In the genomic region with DNA sequence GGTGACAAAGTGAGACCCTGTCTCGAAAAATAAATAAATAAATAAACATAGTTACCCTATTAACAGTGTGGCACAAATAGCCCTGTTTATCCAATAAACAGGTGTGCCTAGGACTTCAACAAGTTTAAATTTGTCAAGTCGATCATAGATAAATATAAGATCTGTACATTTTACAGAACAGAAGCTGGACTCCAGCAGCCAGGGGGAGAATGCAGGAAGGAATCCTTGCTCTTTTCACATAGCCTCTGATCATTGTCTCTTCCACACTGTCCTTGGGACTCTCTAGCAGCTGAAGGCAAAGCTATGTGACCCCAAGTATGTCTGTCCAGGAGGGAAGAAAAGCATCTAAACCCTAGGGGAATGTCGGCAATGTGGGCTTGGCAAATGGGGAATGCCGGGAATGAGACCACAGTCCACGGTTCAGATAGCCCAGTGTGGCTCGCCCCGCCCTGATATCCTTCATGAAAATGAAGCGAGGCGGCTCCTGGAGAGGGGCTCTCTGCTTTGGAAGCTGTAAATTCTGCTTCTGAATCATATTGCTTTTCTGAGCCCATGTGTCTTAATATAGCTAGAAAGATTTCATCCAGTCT, we compare ENCODE assay signal across 1 cellular context.
TF ChIP-seq lines count a peak whose summit lies in the region.

No MANE protein-coding gene starts in this region.

TF ChIP-seq in K562, 482 proteins besides CTCF, POLR2A, EP300 and RAD21:
- TF ChIP-seq, protein P1, sequence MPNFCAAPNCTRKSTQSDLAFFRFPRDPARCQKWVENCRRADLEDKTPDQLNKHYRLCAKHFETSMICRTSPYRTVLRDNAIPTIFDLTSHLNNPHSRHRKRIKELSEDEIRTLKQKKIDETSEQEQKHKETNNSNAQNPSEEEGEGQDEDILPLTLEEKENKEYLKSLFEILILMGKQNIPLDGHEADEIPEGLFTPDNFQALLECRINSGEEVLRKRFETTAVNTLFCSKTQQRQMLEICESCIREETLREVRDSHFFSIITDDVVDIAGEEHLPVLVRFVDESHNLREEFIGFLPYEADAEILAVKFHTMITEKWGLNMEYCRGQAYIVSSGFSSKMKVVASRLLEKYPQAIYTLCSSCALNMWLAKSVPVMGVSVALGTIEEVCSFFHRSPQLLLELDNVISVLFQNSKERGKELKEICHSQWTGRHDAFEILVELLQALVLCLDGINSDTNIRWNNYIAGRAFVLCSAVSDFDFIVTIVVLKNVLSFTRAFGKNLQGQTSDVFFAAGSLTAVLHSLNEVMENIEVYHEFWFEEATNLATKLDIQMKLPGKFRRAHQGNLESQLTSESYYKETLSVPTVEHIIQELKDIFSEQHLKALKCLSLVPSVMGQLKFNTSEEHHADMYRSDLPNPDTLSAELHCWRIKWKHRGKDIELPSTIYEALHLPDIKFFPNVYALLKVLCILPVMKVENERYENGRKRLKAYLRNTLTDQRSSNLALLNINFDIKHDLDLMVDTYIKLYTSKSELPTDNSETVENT (CRISPR knock-in tag; IDR thresholded peaks at IDR 0.05): no peak
- TF ChIP-seq TCF7 (IDR thresholded peaks at IDR 0.05; ENCODE audit: borderline replicate concordance) (no peak), SMAD4 (CRISPR knock-in tag; conservative IDR thresholded peaks at IDR 0.05) (no peak), ADNP (tag; IDR thresholded peaks at IDR 0.05) (no peak), ZNF24 (IDR thresholded peaks at IDR 0.05) (no peak), ZNF316 (IDR thresholded peaks at IDR 0.05) (no peak), MTA1 (IDR thresholded peaks at IDR 0.05; ENCODE audit: borderline replicate concordance) (no peak), MYBL2 (IDR thresholded peaks at IDR 0.05; ENCODE audit: low read depth) (no peak), MYBL2 (CRISPR knock-in tag; IDR thresholded peaks at IDR 0.05; ENCODE audit: borderline replicate concordance) (no peak), ASH1L (IDR thresholded peaks at IDR 0.05; ENCODE audit: borderline replicate concordance, low read depth, partially characterized antibody) (no peak), MAFG (tag; conservative IDR thresholded peaks at IDR 0.05) (no peak), FOXJ3 (CRISPR knock-in tag; IDR thresholded peaks at IDR 0.05) (no peak), ZNF140 (CRISPR knock-in tag; IDR thresholded peaks at IDR 0.05) (no peak), RNF2 (IDR thresholded peaks at IDR 0.05) (no peak), TFAM (CRISPR knock-in tag; conservative IDR thresholded peaks at IDR 0.05) (no peak), CBX8 (IDR thresholded peaks at IDR 0.05; ENCODE audit: borderline replicate concordance, extremely low read depth, low read depth, low read length, poor library complexity, severe bottlenecking) (no peak)
- TF ChIP-seq, protein P2, sequence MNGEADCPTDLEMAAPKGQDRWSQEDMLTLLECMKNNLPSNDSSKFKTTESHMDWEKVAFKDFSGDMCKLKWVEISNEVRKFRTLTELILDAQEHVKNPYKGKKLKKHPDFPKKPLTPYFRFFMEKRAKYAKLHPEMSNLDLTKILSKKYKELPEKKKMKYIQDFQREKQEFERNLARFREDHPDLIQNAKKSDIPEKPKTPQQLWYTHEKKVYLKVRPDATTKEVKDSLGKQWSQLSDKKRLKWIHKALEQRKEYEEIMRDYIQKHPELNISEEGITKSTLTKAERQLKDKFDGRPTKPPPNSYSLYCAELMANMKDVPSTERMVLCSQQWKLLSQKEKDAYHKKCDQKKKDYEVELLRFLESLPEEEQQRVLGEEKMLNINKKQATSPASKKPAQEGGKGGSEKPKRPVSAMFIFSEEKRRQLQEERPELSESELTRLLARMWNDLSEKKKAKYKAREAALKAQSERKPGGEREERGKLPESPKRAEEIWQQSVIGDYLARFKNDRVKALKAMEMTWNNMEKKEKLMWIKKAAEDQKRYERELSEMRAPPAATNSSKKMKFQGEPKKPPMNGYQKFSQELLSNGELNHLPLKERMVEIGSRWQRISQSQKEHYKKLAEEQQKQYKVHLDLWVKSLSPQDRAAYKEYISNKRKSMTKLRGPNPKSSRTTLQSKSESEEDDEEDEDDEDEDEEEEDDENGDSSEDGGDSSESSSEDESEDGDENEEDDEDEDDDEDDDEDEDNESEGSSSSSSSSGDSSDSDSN (IDR thresholded peaks at IDR 0.05; ENCODE audit: borderline replicate concordance in 1 of 2, low read depth in 2 of 2, low read length in 2 of 2): no peak
- TF ChIP-seq, protein P3, sequence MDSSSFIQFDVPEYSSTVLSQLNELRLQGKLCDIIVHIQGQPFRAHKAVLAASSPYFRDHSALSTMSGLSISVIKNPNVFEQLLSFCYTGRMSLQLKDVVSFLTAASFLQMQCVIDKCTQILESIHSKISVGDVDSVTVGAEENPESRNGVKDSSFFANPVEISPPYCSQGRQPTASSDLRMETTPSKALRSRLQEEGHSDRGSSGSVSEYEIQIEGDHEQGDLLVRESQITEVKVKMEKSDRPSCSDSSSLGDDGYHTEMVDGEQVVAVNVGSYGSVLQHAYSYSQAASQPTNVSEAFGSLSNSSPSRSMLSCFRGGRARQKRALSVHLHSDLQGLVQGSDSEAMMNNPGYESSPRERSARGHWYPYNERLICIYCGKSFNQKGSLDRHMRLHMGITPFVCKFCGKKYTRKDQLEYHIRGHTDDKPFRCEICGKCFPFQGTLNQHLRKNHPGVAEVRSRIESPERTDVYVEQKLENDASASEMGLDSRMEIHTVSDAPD (CRISPR knock-in tag; IDR thresholded peaks at IDR 0.05): no peak
TF ChIP-seq in K562: peak in this region for 0.
